Comparison of ENCODE assay signal across 21 cellular contexts in the genomic region with DNA sequence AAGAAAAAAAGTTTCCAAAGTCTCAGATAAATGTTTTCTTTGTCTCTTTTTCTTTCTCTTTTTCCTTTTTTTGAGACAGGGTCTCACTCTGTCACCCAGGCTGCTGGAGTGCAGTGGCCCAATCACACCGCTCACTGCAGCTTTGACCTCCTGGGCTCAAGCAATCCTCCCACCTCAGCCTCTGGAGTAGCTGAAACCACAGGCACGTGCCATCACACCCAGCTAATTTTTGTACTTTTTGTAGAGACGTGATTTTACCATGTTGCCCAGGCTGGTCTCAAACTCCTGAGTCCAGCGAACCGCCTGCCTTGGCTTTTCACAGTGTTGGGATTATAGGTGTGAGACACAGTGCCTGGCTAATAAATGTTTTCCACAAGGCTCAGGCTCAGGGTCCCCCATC. TPM values are rescaled to one million over a fixed set of nuclear protein-coding genes. Genes with fewer than 3 reads are reported as not detected.
DNase-seq lines count a peak whose midpoint lies in the region; ATAC-seq, FAIRE-seq and TF ChIP-seq lines count a peak whose summit lies in the region.
"Had no signal": no experiment of that assay in that cellular context is flagged by ENCODE, and none has a peak within 500 bp of the region (broad histone marks: within the 10 kb centered on the region; RNA-seq: fewer than 3 reads in every experiment).

No MANE protein-coding gene starts in this region.

- H3K27me3 Mint-ChIP-seq in chondrocyte (ENCODE audit: low read depth) = no peaks in the 10 kb centered on the region
- H3K27me3 Mint-ChIP-seq in type B pancreatic cell = no peaks in the 10 kb centered on the region
- H3K27me3 Mint-ChIP-seq in natural killer cell (ENCODE audit: low read depth in 2 of 2) = no peaks in the 10 kb centered on the region

- no peak overlapping the region for H3K27ac ChIP-seq in right cardiac atrium (ENCODE audit: low read length)
- H3K27ac ChIP-seq: GM23248 had no signal

- DNase-seq in cardiac septum (ENCODE audit: low spot score) = peak; percentile 29
- DNase-seq in right cardiac atrium = no peak
- peak; percentile 36 for DNase-seq in chondrocyte (ENCODE audit: low spot score)
- peak; percentile 8 for DNase-seq in type B pancreatic cell (ENCODE audit: extremely low spot score, unreplicated experiment)
- DNase-seq in urothelium cell line (ENCODE audit: low spot score) = no peak
- no peak for DNase-seq in DMS 273 (lab: John Stamatoyannopoulos, UW; ENCODE audit: unreplicated experiment)
- no peak for DNase-seq in natural killer cell
- DNase-seq: 8988T; C1 segment of cervical spinal cord; CD4-positive, CD25-positive, alpha-beta regulatory T cell; CD8-positive, alpha-beta memory T cell; COR-L47; DMS153; DMS79; GDM1; GM23248; H7 had no signal

- H3K27ac Mint-ChIP-seq in chondrocyte (ENCODE audit: unreplicated experiment) = no peak overlapping the region
- no peak overlapping the region for H3K27ac Mint-ChIP-seq in type B pancreatic cell
- H3K27ac Mint-ChIP-seq in natural killer cell = no peak overlapping the region
- H3K27ac Mint-ChIP-seq: CD4-positive, CD25-positive, alpha-beta regulatory T cell; CD8-positive, alpha-beta memory T cell had no signal

- no peaks in the 10 kb centered on the region for H3K9me3 Mint-ChIP-seq in chondrocyte (ENCODE audit: low read depth)
- no peaks in the 10 kb centered on the region for H3K9me3 Mint-ChIP-seq in type B pancreatic cell
- H3K9me3 Mint-ChIP-seq in natural killer cell = no peaks in the 10 kb centered on the region
- H3K9me3 Mint-ChIP-seq: CD4-positive, CD25-positive, alpha-beta regulatory T cell had no signal

- TF ChIP-seq CTCF in chondrocyte (IDR thresholded peaks at IDR 0.05) (no peak), type B pancreatic cell (conservative IDR thresholded peaks at IDR 0.05) (no peak), natural killer cell (IDR thresholded peaks at IDR 0.05) (no peak)

- intact Hi-C loops in cardiac septum (cut with DNase I) = no loop called here
- intact Hi-C loops in right cardiac atrium (cut with DNase I) = no loop called here
- intact Hi-C loops in natural killer cell (cut with micrococcal nuclease) = no loop called here

- peak overlapping the region; percentile 2 for H2AFZ ChIP-seq in neuron (ENCODE audit: low read depth, low read length)
- H2AFZ ChIP-seq: GM23248 had no signal

- H3K4me1 Mint-ChIP-seq in chondrocyte (ENCODE audit: low read depth) = peaks cover 12% of the 10 kb centered on the region
- no peaks in the 10 kb centered on the region for H3K4me1 Mint-ChIP-seq in type B pancreatic cell (ENCODE audit: unreplicated experiment)
- H3K4me1 Mint-ChIP-seq in natural killer cell = no peaks in the 10 kb centered on the region
- H3K4me1 Mint-ChIP-seq: CD4-positive, CD25-positive, alpha-beta regulatory T cell; CD8-positive, alpha-beta memory T cell had no signal

- H3K4me3 ChIP-seq in right cardiac atrium (ENCODE audit: low read length) (no peak overlapping the region), neuron (ENCODE audit: low read length) (no peak overlapping the region)
- H3K4me3 ChIP-seq: GM23248 had no signal

- H3K27me3 ChIP-seq in right cardiac atrium (ENCODE audit: control insufficient read depth, insufficient read depth) = no peaks in the 10 kb centered on the region
- H3K27me3 ChIP-seq in neuron (ENCODE audit: insufficient read depth, low read length) = no peaks in the 10 kb centered on the region

- WGBS in right cardiac atrium = 88% methylated on average over 5 of the region's 5 CpGs

- H3K36me3 ChIP-seq in neuron (ENCODE audit: insufficient read depth, low read length) = no peaks in the 10 kb centered on the region

- no peaks in the 10 kb centered on the region for H3K36me3 Mint-ChIP-seq in chondrocyte (ENCODE audit: low read depth)
- H3K36me3 Mint-ChIP-seq in type B pancreatic cell = no peaks in the 10 kb centered on the region
- H3K36me3 Mint-ChIP-seq in natural killer cell = no peaks in the 10 kb centered on the region
- H3K36me3 Mint-ChIP-seq: CD4-positive, CD25-positive, alpha-beta regulatory T cell; CD8-positive, alpha-beta memory T cell had no signal

- H3K4me1 ChIP-seq in right cardiac atrium (ENCODE audit: control insufficient read depth, insufficient read depth, low read length) = no peaks in the 10 kb centered on the region
- H3K4me1 ChIP-seq in neuron (ENCODE audit: insufficient read depth, low read length) = peaks cover 14% of the 10 kb centered on the region

- no peak for ATAC-seq in right cardiac atrium
- no peak for ATAC-seq in natural killer cell

- H3K4me3 Mint-ChIP-seq in chondrocyte (ENCODE audit: unreplicated experiment) = no peak overlapping the region
- no peak overlapping the region for H3K4me3 Mint-ChIP-seq in type B pancreatic cell
- no peak overlapping the region for H3K4me3 Mint-ChIP-seq in natural killer cell
- H3K4me3 Mint-ChIP-seq: CD4-positive, CD25-positive, alpha-beta regulatory T cell; CD8-positive, alpha-beta memory T cell had no signal

- H3K9me3 ChIP-seq in right cardiac atrium (ENCODE audit: control insufficient read depth, low read length) (no peaks in the 10 kb centered on the region), neuron (ENCODE audit: low read length) (no peaks in the 10 kb centered on the region)

- no peak for FAIRE-seq in urothelium cell line (lab: Jason Lieb, UNC)
- FAIRE-seq: D721Med, GM12892, GM18507 had no signal

RNA-seq across cellular contexts. Expression of gene KSR1, which starts 53.3 kb away (rescaled TPM):
- 13.6 TPM for total RNA-seq in cardiac septum
- 10 to 100 TPM; 13.1 to 22.7 (median 14.1) TPM for total RNA-seq in right cardiac atrium
- polyA plus RNA-seq in right cardiac atrium = 8.7 TPM
- total RNA-seq in chondrocyte = 52.9 to 60.6 TPM (median 59.3 TPM) in 3 replicates
- total RNA-seq in type B pancreatic cell (ENCODE audit: low replicate concordance) = 57.8 and 74.0 TPM in 2 replicates
- total RNA-seq in natural killer cell = 10 to 100 TPM; 46.4 to 63.1 (median 59.2) TPM

Comparison
In these comparisons a context has a peak if more than half of its experiments do, and no peak if none do; other contexts are left out.
1. DNase-seq: peak in cardiac septum (single experiment), chondrocyte (single experiment) and type B pancreatic cell (single experiment); none in right cardiac atrium (0 of 3), urothelium cell line (single experiment), DMS 273 (single experiment) and natural killer cell (single experiment).